ENCODE assay signal across 15 cellular contexts in genomic region chr4:7867701-7868429, GRCh38.
DNase-seq lines count a peak whose midpoint lies in the region; ATAC-seq, FAIRE-seq and TF ChIP-seq lines count a peak whose summit lies in the region.
"Had no signal": no experiment of that assay in that cellular context is flagged by ENCODE, and none has a peak within 500 bp of the region (broad histone marks: within the 10 kb centered on the region; RNA-seq: fewer than 3 reads in every experiment).

No MANE protein-coding gene starts in this region.

- POLR2A ChIA-PET in naive thymus-derived CD4-positive, alpha-beta T cell (lab: Charles Lee), result no interaction called here

- H3K4me1 Mint-ChIP-seq in activated T-cell treated with anti-CD3 and anti-CD28 coated beads, Interleukin-2, amount 50 U/mL, for 72 hours (ENCODE audit: low read depth), result peaks cover 34% of the 10 kb centered on the region
- H3K4me1 Mint-ChIP-seq in astrocyte (ENCODE audit: low read depth, unreplicated experiment) (peaks cover 31% of the 10 kb centered on the region), CD14-positive monocyte (no peaks in the 10 kb centered on the region)
- peaks cover 8 to 49% (median 26%) of the 10 kb centered on the region in 7 donors for H3K4me1 Mint-ChIP-seq in naive thymus-derived CD4-positive, alpha-beta T cell

- peak overlapping the region; percentile 67 for H3K9ac ChIP-seq in astrocyte (ENCODE audit: low read length)
- H3K9ac ChIP-seq: BLaER1 treated with 17β-estradiol and CSF1 and Interleukin-3, amounts not matched to agents 10 nM and 100 nM; parathyroid adenoma had no signal

- H3K36me3 Mint-ChIP-seq in activated T-cell treated with anti-CD3 and anti-CD28 coated beads, Interleukin-2, amount 50 U/mL, for 72 hours (ENCODE audit: insufficient read depth in 2 of 2), result peaks cover 11 to 13% of the 10 kb centered on the region in 2 donors
- H3K36me3 Mint-ChIP-seq in astrocyte (ENCODE audit: low read depth, unreplicated experiment) (peaks cover 36% of the 10 kb centered on the region), CD14-positive monocyte (peaks cover 0 to 12% of the 10 kb centered on the region in 2 donors)
- H3K36me3 Mint-ChIP-seq in naive thymus-derived CD4-positive, alpha-beta T cell, result peaks cover 5 to 40% (median 30%) of the 10 kb centered on the region in 5 donors

- peaks cover 49% of the 10 kb centered on the region for H3K36me3 ChIP-seq in astrocyte (ENCODE audit: insufficient read depth, low read length)
- no peaks in the 10 kb centered on the region for H3K36me3 ChIP-seq in naive thymus-derived CD4-positive, alpha-beta T cell (ENCODE audit: control insufficient read depth in 2 of 3, insufficient read depth in 3 of 3, low read length in 3 of 3)

- no peaks in the 10 kb centered on the region for H3K27me3 ChIP-seq in astrocyte (ENCODE audit: insufficient read depth, low read length)
- H3K27me3 ChIP-seq in naive thymus-derived CD4-positive, alpha-beta T cell (ENCODE audit: control insufficient read depth in 2 of 2, insufficient read depth in 2 of 2, low read length in 2 of 2), result no peaks in the 10 kb centered on the region
- H3K27me3 ChIP-seq: BLaER1 treated with 17β-estradiol and CSF1 and Interleukin-3, amounts not matched to agents 10 nM and 100 nM; hepatocyte had no signal

- peaks cover 6 to 7% of the 10 kb centered on the region in 2 donors for H3K9me3 Mint-ChIP-seq in activated T-cell treated with anti-CD3 and anti-CD28 coated beads, Interleukin-2, amount 50 U/mL, for 72 hours
- H3K9me3 Mint-ChIP-seq in astrocyte (ENCODE audit: unreplicated experiment) (no peaks in the 10 kb centered on the region), CD14-positive monocyte (peaks cover 0 to 5% (median 2%) of the 10 kb centered on the region in 7 donors)
- peaks cover 4 to 18% (median 6%) of the 10 kb centered on the region in 11 donors for H3K9me3 Mint-ChIP-seq in naive thymus-derived CD4-positive, alpha-beta T cell

- H3K27ac ChIP-seq in astrocyte (ENCODE audit: low read depth, low read length), result peak overlapping the region; percentile 70
- no peak overlapping the region for H3K27ac ChIP-seq in naive thymus-derived CD4-positive, alpha-beta T cell (ENCODE audit: low read depth, low read length)
- H3K27ac ChIP-seq: BLaER1 treated with 17β-estradiol and CSF1 and Interleukin-3, amounts not matched to agents 10 nM and 100 nM; hepatocyte; parathyroid adenoma had no signal

- H3K9me3 ChIP-seq in astrocyte (ENCODE audit: insufficient read depth, low read depth, low read length), result no peaks in the 10 kb centered on the region
- H3K9me3 ChIP-seq in naive thymus-derived CD4-positive, alpha-beta T cell (ENCODE audit: control insufficient read depth in 2 of 3, low read length in 3 of 3), result no peaks in the 10 kb centered on the region

- H3K4me1 ChIP-seq in astrocyte (ENCODE audit: insufficient read depth, low read length), result peaks cover 44% of the 10 kb centered on the region
- peaks cover 0 to 10% of the 10 kb centered on the region in 2 donors for H3K4me1 ChIP-seq in naive thymus-derived CD4-positive, alpha-beta T cell (ENCODE audit: control insufficient read depth in 2 of 2, insufficient read depth in 2 of 2, low read length in 2 of 2)

- CTCF ChIA-PET in naive thymus-derived CD4-positive, alpha-beta T cell (lab: Charles Lee), result interaction anchor here (0.5 kb wide), 1 partner anchor 65 kb away, joined by 3 read pairs; no protein-coding TSS in a partner anchor

- no peaks in the 10 kb centered on the region for H3K27me3 Mint-ChIP-seq in activated T-cell treated with anti-CD3 and anti-CD28 coated beads, Interleukin-2, amount 50 U/mL, for 72 hours (ENCODE audit: low read depth)
- H3K27me3 Mint-ChIP-seq in astrocyte (ENCODE audit: low read depth, unreplicated experiment) (no peaks in the 10 kb centered on the region), CD14-positive monocyte (ENCODE audit: low read depth in 3 of 3) (peaks cover under 1 to 5% (median 4%) of the 10 kb centered on the region in 3 donors)
- peaks cover 0 to 6% (median 0%) of the 10 kb centered on the region in 5 donors for H3K27me3 Mint-ChIP-seq in naive thymus-derived CD4-positive, alpha-beta T cell

- no peak overlapping the region for H2AFZ ChIP-seq in astrocyte (ENCODE audit: low read depth, low read length)
- H2AFZ ChIP-seq: hepatocyte, parathyroid adenoma had no signal

- H3K27ac Mint-ChIP-seq in activated T-cell treated with anti-CD3 and anti-CD28 coated beads, Interleukin-2, amount 50 U/mL, for 72 hours, result peak overlapping the region; percentile 100
- H3K27ac Mint-ChIP-seq in astrocyte (ENCODE audit: unreplicated experiment), result peak overlapping the region; percentile 56
- peak overlapping the region in 5 of 9 donors; percentile 18 to 86 (median 33) for H3K27ac Mint-ChIP-seq in naive thymus-derived CD4-positive, alpha-beta T cell
- no peak overlapping the region for H3K27ac Mint-ChIP-seq in CD14-positive monocyte
- H3K27ac Mint-ChIP-seq: stimulated activated naive B cell treated with anti-CD40 and anti-IgM and Interleukin-4, amounts not matched to agents 10 μg/mL and 1 μg/mL and 100 μg/mL, for 72 hours had no signal

- TF ChIP-seq CTCF in astrocyte (IDR thresholded peaks at IDR 0.05; ENCODE audit: insufficient read depth, low read depth, low read length) (no peak), CD14-positive monocyte (IDR thresholded peaks at IDR 0.05) (no peak)

- H3K79me2 ChIP-seq in astrocyte (ENCODE audit: insufficient read depth, low read length), result peaks cover 95% of the 10 kb centered on the region
- H3K79me2 ChIP-seq: parathyroid adenoma had no signal

- intact Hi-C loops in naive thymus-derived CD4-positive, alpha-beta T cell (cut with micrococcal nuclease), result loop anchor here (1.0 to 5.0 kb wide), 4 partner anchors 13 to 94 kb away; no protein-coding TSS in a partner anchor
- intact Hi-C loops in CD14-positive monocyte (cut with micrococcal nuclease), result no loop called here

- peak; percentile 77 for FAIRE-seq in astrocyte (lab: Jason Lieb, UNC)

- peaks cover 8% of the 10 kb centered on the region for H4K20me1 ChIP-seq in astrocyte (ENCODE audit: insufficient read depth, low read length)

- no peak overlapping the region for H3K4me3 ChIP-seq in astrocyte (ENCODE audit: insufficient read depth, low read depth, low read length)
- H3K4me3 ChIP-seq in naive thymus-derived CD4-positive, alpha-beta T cell (ENCODE audit: low read length), result no peak overlapping the region
- H3K4me3 ChIP-seq: BLaER1 treated with 17β-estradiol and CSF1 and Interleukin-3, amounts not matched to agents 10 nM and 100 nM; hepatocyte had no signal

- ATAC-seq in activated T-cell treated with anti-CD3 and anti-CD28 coated beads, Interleukin-2, amount 50 U/mL, for 72 hours (replicated peaks in 1 of 2), result peak; percentile 45 to 74
- ATAC-seq in naive thymus-derived CD4-positive, alpha-beta T cell, result no peak
- no peak for ATAC-seq in HG03135 (IDR thresholded peaks at IDR 0.05; ENCODE audit: unreplicated experiment)
- ATAC-seq: stimulated activated naive B cell treated with anti-CD40 and anti-IgM and Interleukin-4, amounts not matched to agents 10 μg/mL and 1 μg/mL and 100 μg/mL, for 72 hours had no signal

- H3K4me2 ChIP-seq in astrocyte (ENCODE audit: low read length), result peak overlapping the region; percentile 37
- H3K4me2 ChIP-seq: BLaER1 treated with 17β-estradiol and CSF1 and Interleukin-3, amounts not matched to agents 10 nM and 100 nM; hepatocyte had no signal

- peak overlapping the region; percentile 39 to 63 for H3K4me3 Mint-ChIP-seq in activated T-cell treated with anti-CD3 and anti-CD28 coated beads, Interleukin-2, amount 50 U/mL, for 72 hours
- H3K4me3 Mint-ChIP-seq in astrocyte (ENCODE audit: unreplicated experiment), result peak overlapping the region; percentile 16
- no peak overlapping the region for H3K4me3 Mint-ChIP-seq in naive thymus-derived CD4-positive, alpha-beta T cell
- no peak overlapping the region for H3K4me3 Mint-ChIP-seq in CD14-positive monocyte
- H3K4me3 Mint-ChIP-seq: stimulated activated naive B cell treated with anti-CD40 and anti-IgM and Interleukin-4, amounts not matched to agents 10 μg/mL and 1 μg/mL and 100 μg/mL, for 72 hours had no signal

- peak in 1 of 2 donors; percentile 31 for DNase-seq in activated T-cell treated with anti-CD3 and anti-CD28 coated beads, Interleukin-2, amount 50 U/mL, for 72 hours
- DNase-seq in activated T-cell treated with anti-CD3 and anti-CD28 coated beads, Interleukin-2, amount 50 U/mL, for 48 hours, result no peak
- DNase-seq in M059J (ENCODE audit: low read depth), result peak; percentile 43
- peak; percentile 48 for DNase-seq in astrocyte (ENCODE audit: low read depth)
- no peak for DNase-seq in naive thymus-derived CD4-positive, alpha-beta T cell
- DNase-seq in cortex of kidney (lab: John Stamatoyannopoulos, UW), result no peak
- no peak for DNase-seq in CD14-positive monocyte (ENCODE audit: low spot score)
- DNase-seq: MV-4-11; Right ventricle myocardium superior; stimulated activated CD4-positive, alpha-beta T cell treated with anti-CD3 and anti-CD28 coated beads, Interleukin-1b, Interleukin-23, amount 100 ng/mL, for 48 hours; stimulated activated naive B cell treated with anti-CD40 and anti-IgM and Interleukin-4, amounts not matched to agents 10 μg/mL and 1 μg/mL and 100 μg/mL, for 72 hours had no signal

Comparison
In these comparisons a context has a peak if more than half of its experiments do, and no peak if none do; other contexts are left out.
1. ATAC-seq: peak in activated T-cell treated with anti-CD3 and anti-CD28 coated beads, Interleukin-2, amount 50 U/mL, for 72 hours (2 of 2); none in naive thymus-derived CD4-positive, alpha-beta T cell (single experiment) and HG03135 (single experiment).
2. DNase-seq: peak in M059J (single experiment) and astrocyte (single experiment); none in activated T-cell treated with anti-CD3 and anti-CD28 coated beads, Interleukin-2, amount 50 U/mL, for 48 hours (0 of 2), naive thymus-derived CD4-positive, alpha-beta T cell (0 of 9), cortex of kidney (single experiment) and CD14-positive monocyte (single experiment).
3. H3K27ac Mint-ChIP-seq: peak in activated T-cell treated with anti-CD3 and anti-CD28 coated beads, Interleukin-2, amount 50 U/mL, for 72 hours (single experiment), astrocyte (single experiment) and naive thymus-derived CD4-positive, alpha-beta T cell (5 of 9); none in CD14-positive monocyte (0 of 7).
4. H3K4me3 Mint-ChIP-seq: peak in activated T-cell treated with anti-CD3 and anti-CD28 coated beads, Interleukin-2, amount 50 U/mL, for 72 hours (2 of 2) and astrocyte (single experiment); none in naive thymus-derived CD4-positive, alpha-beta T cell (0 of 10) and CD14-positive monocyte (0 of 2).
5. intact Hi-C loops: an anchor here in naive thymus-derived CD4-positive, alpha-beta T cell (1.0 to 5.0 kb wide); none called in CD14-positive monocyte.